In genomic region chr21:28992526-28993292, GRCh38 we compare ENCODE assay signal across 8 cellular contexts. TPM values are rescaled to one million over a fixed set of nuclear protein-coding genes. Genes with fewer than 3 reads are reported as not detected.
DNase-seq lines count a peak whose midpoint lies in the region; ATAC-seq, FAIRE-seq and TF ChIP-seq lines count a peak whose summit lies in the region.

Gene LTN1, minus strand, starts transcription at chr21:28992877. Its CDS starts 72 bp downstream, at chr21:28992805.

- peaks cover 40% of the 10 kb centered on the region for H3K79me2 ChIP-seq in OCI-LY7 (ENCODE audit: insufficient read depth, low read depth, low read length)

- peak within 1 kb of the TSS; percentile 76 for H2AFZ ChIP-seq in OCI-LY7 (ENCODE audit: low read length)

- H3K9me2 ChIP-seq in OCI-LY7 (ENCODE audit: insufficient read depth, low read length): no peaks in the 10 kb centered on the region

- H3K27ac ChIP-seq in OCI-LY7 (ENCODE audit: low read depth, low read length, poor library complexity, severe bottlenecking): peak within 1 kb of the TSS; percentile 83

- POLR2A ChIA-PET in OCI-LY7 (lab: Charles Lee): interaction anchor here (0.8 to 3.9 kb wide), 13 partner anchors 8 to 84 kb away, joined by 3 to 32 read pairs (median 5); partner anchors contain the start of genes RWDD2B and USP16

- H3K27me3 ChIP-seq in mononuclear cell (ENCODE audit: insufficient read depth, low read length): no peaks in the 10 kb centered on the region

- H3K4me3 ChIP-seq in OCI-LY7 (ENCODE audit: low read depth, low read length, poor library complexity, severe bottlenecking) (peak within 1 kb of the TSS; percentile 90), epithelial cell of esophagus (ENCODE audit: low read length) (peak within 1 kb of the TSS; percentile 68), mononuclear cell (ENCODE audit: low read length) (peak within 1 kb of the TSS; percentile 98)

- H3K9me3 ChIP-seq in OCI-LY7 (ENCODE audit: low read length): no peaks in the 10 kb centered on the region
- H3K9me3 ChIP-seq in mononuclear cell (ENCODE audit: low read depth, low read length): no peaks in the 10 kb centered on the region

- peak; percentile 77 for FAIRE-seq in D721Med (lab: Jason Lieb, UNC)

- CTCF ChIA-PET in OCI-LY7 (lab: Charles Lee; ENCODE audit: unreplicated experiment): interaction anchor here (1.8 kb wide), 1 partner anchor 10 kb away, joined by 7 read pairs; no protein-coding TSS in a partner anchor

- no peaks in the 10 kb centered on the region for H3K36me3 ChIP-seq in OCI-LY7 (ENCODE audit: insufficient read depth, low read length)

- peak within 1 kb of the TSS; percentile 89 for H3K4me2 ChIP-seq in OCI-LY7 (ENCODE audit: low read length)

- H3K4me1 ChIP-seq in OCI-LY7 (ENCODE audit: insufficient read depth, low read length, poor library complexity, severe bottlenecking): peaks cover 27% of the 10 kb centered on the region
- H3K4me1 ChIP-seq in mononuclear cell (ENCODE audit: insufficient read depth, low read length): peaks cover 26% of the 10 kb centered on the region

- DNase-seq in D721Med (ENCODE audit: insufficient read length, low spot score) (peak; percentile 65), HuH-7.5 (ENCODE audit: low spot score) (peak; percentile 93), OCI-LY7 (ENCODE audit: low spot score) (peak; percentile 99), activated T-cell treated with anti-CD3 and anti-CD28 coated beads for 1 hour (ENCODE audit: low read depth) (peak; percentile 96), epithelial cell of esophagus (ENCODE audit: low read depth) (peak; percentile 100)
- DNase-seq in stimulated activated CD8-positive, alpha-beta memory T cell treated with anti-CD3 and anti-CD28 coated beads, Interleukin-4, amount 100 ng/mL, for 1 hour (ENCODE audit: low read depth in 2 of 2, low spot score in 1 of 2): peak; percentile 97 to 98

- TF ChIP-seq CTCF in D721Med (IDR thresholded peaks at IDR 0.05; ENCODE audit: insufficient read depth, missing control alignments) (no peak), OCI-LY7 (conservative IDR thresholded peaks at IDR 0.05; ENCODE audit: low read length) (no peak), epithelial cell of esophagus (IDR thresholded peaks at IDR 0.05; ENCODE audit: insufficient read depth, low read depth, low read length, missing control alignments) (no peak)

- ATAC-seq in GM21526 (IDR thresholded peaks at IDR 0.05; ENCODE audit: low FRiP score, unreplicated experiment): peak; percentile 96

- BruUV-seq in OCI-LY7 (replicated peaks; lab: Mats Ljungman, UMichigan): no TSS peak

- no peaks in the 10 kb centered on the region; the same call in 1 of the 2 replicates for H4K20me1 ChIP-seq in OCI-LY7 (ENCODE audit: insufficient read depth, low read length)

- intact Hi-C loops in OCI-LY7 (cut with micrococcal nuclease; ENCODE audit: unreplicated experiment): loop anchor here (1.0 to 10.0 kb wide), 4 partner anchors 10 to 302 kb away; partner anchors contain the start of genes BACH1, CCT8 and USP16

RNA-seq across cellular contexts. Expression of gene LTN1, which starts in this region (rescaled TPM):
- total RNA-seq in OCI-LY7 (2014; rRNA removed; shearing (Covaris generic)): 17.2 and 18.4 TPM in 2 replicates
- 30.1 and 32.6 TPM in 2 replicates for total RNA-seq in OCI-LY7 (2022)
- total RNA-seq in mononuclear cell: 37.4 TPM

Comparison
In these comparisons a context has a peak if more than half of its experiments do, and no peak if none do; other contexts are left out.
1. Peak in every context shown above with its lines: DNase-seq, ATAC-seq, H3K4me3 ChIP-seq and H3K27ac ChIP-seq.